ENCODE assay signal across 1 cellular context in the genomic region with DNA sequence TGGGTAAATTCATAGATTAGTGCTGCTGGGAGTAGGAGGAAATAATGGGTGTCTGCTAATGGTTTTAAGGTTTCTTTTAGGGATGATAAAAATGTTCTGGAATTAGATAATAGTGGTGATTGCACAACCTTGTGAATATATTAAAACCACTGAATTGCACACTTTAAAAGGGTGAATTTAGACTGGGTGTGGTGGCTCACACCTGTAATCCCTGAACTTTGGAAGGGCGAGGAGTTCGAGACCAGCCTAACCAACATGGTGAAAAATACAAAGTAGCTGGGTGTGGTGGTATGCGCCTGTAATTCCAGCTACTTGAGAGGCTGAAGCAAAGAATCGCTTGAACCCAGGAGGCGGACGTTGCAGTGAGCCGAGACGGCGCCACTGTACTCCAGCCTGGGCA.
TF ChIP-seq lines count a peak whose summit lies in the region.

No MANE protein-coding gene starts in this region.

TF ChIP-seq in SK-N-SH, 30 proteins besides CTCF, POLR2A, EP300 and RAD21 (continued from another document):
- TF ChIP-seq PBX3 (IDR thresholded peaks at IDR 0.05): no peak
- TF ChIP-seq USF2 (IDR thresholded peaks at IDR 0.05; ENCODE audit: borderline replicate concordance, low read depth, low read length): no peak
